Comparison of ENCODE assay signal across 8 cellular contexts in genomic region chr17:38674013-38674748, GRCh38. TPM values are rescaled to one million over a fixed set of nuclear protein-coding genes. Genes with fewer than 3 reads are reported as not detected.
A peak's percentile ranks its signal among the peaks of the same experiment; 100 is the strongest.
DNase-seq lines count a peak whose midpoint lies in the region; ATAC-seq and TF ChIP-seq lines count a peak whose summit lies in the region.

No MANE protein-coding gene starts in this region.

- H3K36me3 Mint-ChIP-seq in MCF 10A (ENCODE audit: insufficient read depth, unreplicated experiment): peaks cover 5% of the 10 kb centered on the region
- no peaks in the 10 kb centered on the region for H3K36me3 Mint-ChIP-seq in memory B cell

- peak; percentile 32 for DNase-seq in EL
- DNase-seq in OCI-M1 (lab: John Stamatoyannopoulos, UW): peak; percentile 59
- DNase-seq in MCF 10A (ENCODE audit: unreplicated experiment): no peak
- peak; percentile 33 to 62 for DNase-seq in memory B cell (ENCODE audit: low spot score in 2 of 2)
- DNase-seq in thoracic aorta (ENCODE audit: low spot score): no peak
- DNase-seq in GM13976 (ENCODE audit: low spot score): no peak

- CTCF ChIA-PET in MCF 10A (lab: Yijun Ruan, JAX): interaction anchor here (0.7 to 1.1 kb wide), 2 partner anchors 122 to 177 kb away, joined by 3 to 4 read pairs; no protein-coding TSS in a partner anchor

- H3K4me3 ChIP-seq in thoracic aorta: peak overlapping the region; percentile 82

- POLR2A ChIA-PET in MCF 10A (lab: Yijun Ruan, JAX): interaction anchor here (1.0 to 2.1 kb wide), 2 partner anchors 31 to 116 kb away, joined by 4 to 12 read pairs; partner anchors contain the start of gene MLLT6

- no peaks in the 10 kb centered on the region for H3K9me3 ChIP-seq in thoracic aorta

- H3K9me3 Mint-ChIP-seq in MCF 10A (ENCODE audit: unreplicated experiment) (no peaks in the 10 kb centered on the region), memory B cell (no peaks in the 10 kb centered on the region)

- H3K27me3 Mint-ChIP-seq in MCF 10A (ENCODE audit: insufficient read depth, unreplicated experiment) (peaks cover 10% of the 10 kb centered on the region), memory B cell (peaks cover 29% of the 10 kb centered on the region)

- H3K4me1 ChIP-seq in thoracic aorta (ENCODE audit: control insufficient read depth in 1 of 2, low read depth in 2 of 2): peaks cover 10 to 19% of the 10 kb centered on the region in 2 donors

- H3K4me3 Mint-ChIP-seq in MCF 10A (ENCODE audit: unreplicated experiment): peak overlapping the region; percentile 64
- peak overlapping the region; percentile 46 for H3K4me3 Mint-ChIP-seq in memory B cell

- ATAC-seq in GM21576 (IDR thresholded peaks at IDR 0.05; ENCODE audit: unreplicated experiment) (peak; percentile 21), memory B cell (ENCODE audit: low read depth) (peak; percentile 9), thoracic aorta (ENCODE audit: insufficient number of reproducible peaks, low FRiP score, low read depth) (no peak), HG03378 (IDR thresholded peaks at IDR 0.05; ENCODE audit: unreplicated experiment) (no peak)

- peak; percentile 7 for TF ChIP-seq CTCF in MCF 10A (IDR thresholded peaks at IDR 0.05; ENCODE audit: unreplicated experiment)
- no peak for TF ChIP-seq CTCF in thoracic aorta (IDR thresholded peaks at IDR 0.05)
- TF ChIP-seq CTCF in GM13976 (IDR thresholded peaks at IDR 0.05; ENCODE audit: borderline replicate concordance, control extremely low read depth, extremely low read depth, insufficient read depth, missing control alignments): no peak

- no peaks in the 10 kb centered on the region for H3K36me3 ChIP-seq in thoracic aorta

- intact Hi-C loops in MCF 10A (cut with micrococcal nuclease): loop anchor here (10.0 kb wide), 1 partner anchor 481 kb away; the partner anchor contains the start of gene PLXDC1

- H3K27ac Mint-ChIP-seq in MCF 10A (ENCODE audit: low read depth, unreplicated experiment) (no peak overlapping the region), memory B cell (no peak overlapping the region)

- no peak overlapping the region for H3K27ac ChIP-seq in thoracic aorta

- no TSS peak for BruUV-seq in MCF 10A (replicated peaks; lab: Mats Ljungman, UMichigan)

- H3K4me1 Mint-ChIP-seq in MCF 10A (ENCODE audit: insufficient read depth, unreplicated experiment): peaks cover 13% of the 10 kb centered on the region
- peaks cover 20% of the 10 kb centered on the region for H3K4me1 Mint-ChIP-seq in memory B cell

- in situ Hi-C loops in GM13976 (cut with MboI; ENCODE audit: low sequenced_read_pairs, unreplicated experiment): no loop called here

- peaks cover 8% of the 10 kb centered on the region for H3K27me3 ChIP-seq in thoracic aorta (replicated peaks; ENCODE audit: insufficient read depth)

RNA-seq across cellular contexts. Expression of gene EPOP, which starts 0.6 kb away (rescaled TPM):
- total RNA-seq in MCF 10A (2022): 3.4 and 3.6 TPM in 2 replicates
- 1 to 10 TPM in 1 of 2 donors, under 1 TPM in 1; 0.54 to 3.3 TPM for total RNA-seq in thoracic aorta

RNA-seq across cellular contexts. Expression of gene MLLT6, which starts 30.9 kb away (rescaled TPM):
- total RNA-seq in MCF 10A (2022): 59.6 and 65.3 TPM in 2 replicates
- total RNA-seq in thoracic aorta: 100 to 1,000 TPM; 113 to 201 TPM

RNA-seq across cellular contexts. Expression of gene CISD3, which starts 56.0 kb away (rescaled TPM):
- total RNA-seq in MCF 10A (2022) (36.8 and 42.0 TPM in 2 replicates), thoracic aorta (1 to 10 TPM; 9.3 to 9.6 TPM)

Comparison
In these comparisons a context has a peak if more than half of its experiments do, and no peak if none do; other contexts are left out.
1. DNase-seq: peak in EL (single experiment), OCI-M1 (single experiment) and memory B cell (2 of 2); none in MCF 10A (single experiment), thoracic aorta (single experiment) and GM13976 (single experiment).
2. ATAC-seq: peak in GM21576 (single experiment) and memory B cell (single experiment); none in thoracic aorta (single experiment) and HG03378 (single experiment).